13 cellular contexts compared by ENCODE assay signal in the genomic region with DNA sequence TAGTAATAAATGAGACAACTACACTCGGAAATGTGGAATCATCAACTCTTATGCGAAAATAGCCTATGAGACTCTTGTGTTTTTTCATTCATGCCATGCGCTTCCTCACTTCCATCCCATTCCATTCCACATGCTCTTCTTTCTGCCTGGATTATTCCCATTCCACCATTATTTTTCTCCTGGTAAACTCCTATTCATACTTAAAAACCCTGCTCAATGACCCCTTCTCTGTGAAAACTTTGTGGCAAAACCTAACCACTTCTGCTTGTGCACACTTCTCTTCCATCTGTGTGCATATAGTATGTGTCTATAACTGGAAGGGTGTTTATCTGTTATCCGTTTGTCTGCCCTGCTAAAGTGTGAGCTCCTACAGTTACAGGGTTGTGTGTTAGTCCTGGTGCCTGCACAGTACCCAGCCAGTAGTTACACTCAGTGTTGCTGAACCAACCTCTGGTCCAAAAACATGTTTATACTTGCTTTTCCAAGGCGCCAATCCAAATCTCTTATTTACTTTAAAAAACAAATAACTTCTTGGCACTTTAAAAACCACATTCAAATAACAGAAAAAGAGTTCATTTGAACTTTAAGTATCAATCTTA. TPM values are rescaled to one million over a fixed set of nuclear protein-coding genes. Genes with fewer than 3 reads are reported as not detected.
DNase-seq lines count a peak whose midpoint lies in the region; ATAC-seq and TF ChIP-seq lines count a peak whose summit lies in the region.
"Had no signal": no experiment of that assay in that cellular context is flagged by ENCODE, and none has a peak within 500 bp of the region (broad histone marks: within the 10 kb centered on the region; RNA-seq: fewer than 3 reads in every experiment).

No MANE protein-coding gene starts in this region.

- WGBS in prostate gland: 63% methylated on average over 5 of the region's 5 CpGs

- H3K36me3 ChIP-seq in prostate gland: no peaks in the 10 kb centered on the region

- H3K4me3 ChIP-seq in epithelial cell of esophagus (ENCODE audit: low read length) (no peak overlapping the region), prostate gland (no peak overlapping the region)
- H3K4me3 ChIP-seq: GM23248 had no signal

- ATAC-seq in GM18873 (IDR thresholded peaks at IDR 0.05; ENCODE audit: low FRiP score, unreplicated experiment): no peak
- ATAC-seq: activated CD4-positive, CD25-positive, alpha-beta regulatory T cell treated with anti-CD3 and anti-CD28 coated beads, Interleukin-2, amount 50 U/mL, for 24 hours had no signal

- TF ChIP-seq POLR2A in prostate gland (IDR thresholded peaks at IDR 0.05): no peak

- intact Hi-C loops in prostate gland (cut with DNase I): no loop called here

- H3K9me3 ChIP-seq in prostate gland: no peaks in the 10 kb centered on the region

- H3K27ac ChIP-seq in prostate gland: peak overlapping the region; percentile 30 to 56
- H3K27ac ChIP-seq: GM23248 had no signal

- peaks cover 18% of the 10 kb centered on the region for H3K4me1 ChIP-seq in prostate gland (replicated peaks)

- no peak for TF ChIP-seq CTCF in epithelial cell of esophagus (IDR thresholded peaks at IDR 0.05; ENCODE audit: insufficient read depth, low read depth, low read length, missing control alignments)
- TF ChIP-seq CTCF in prostate gland (IDR thresholded peaks at IDR 0.05): no peak

- DNase-seq in GDM1 (lab: John Stamatoyannopoulos, UW) (peak; percentile 46), NCI-H2196 treated with DMSO at 0.1 percent for 48 hours (lab: John Stamatoyannopoulos, UW; ENCODE audit: unreplicated experiment) (peak; percentile 60), epithelial cell of esophagus (ENCODE audit: low read depth) (peak; percentile 61), prostate gland (ENCODE audit: low spot score) (peak; percentile 76), NCI-H748 treated with DMSO at 0.1 percent for 48 hours (lab: John Stamatoyannopoulos, UW) (no peak), HK-2 (ENCODE audit: unreplicated experiment) (no peak)
- DNase-seq: activated CD8-positive, alpha-beta memory T cell treated with anti-CD3 and anti-CD28 coated beads for 24 hours; central memory CD4-positive, alpha-beta T cell; GM23248; NCI-H1092; NK-92 treated with Interleukin-12 subunit alpha and Interleukin-12 subunit beta, amount 100 ng/mL, for 24 hours had no signal

- H3K27me3 ChIP-seq in prostate gland (replicated peaks; ENCODE audit: insufficient read depth): no peaks in the 10 kb centered on the region

RNA-seq across cellular contexts. Expression of a gene that starts 10.7 kb away (rescaled TPM):
- total RNA-seq in prostate gland: 100 to 1,000 TPM; 151 to 232 TPM

RNA-seq across cellular contexts. Expression of a gene that starts 43.0 kb away (rescaled TPM):
- total RNA-seq in prostate gland: 100 to 1,000 TPM; 168 to 324 TPM

Comparison
In these comparisons a context has a peak if more than half of its experiments do, and no peak if none do; other contexts are left out.
1. DNase-seq: peak in GDM1 (single experiment), NCI-H2196 treated with DMSO at 0.1 percent for 48 hours (single experiment), epithelial cell of esophagus (single experiment) and prostate gland (single experiment); none in NCI-H748 treated with DMSO at 0.1 percent for 48 hours (single experiment) and HK-2 (single experiment).